In the genomic region with DNA sequence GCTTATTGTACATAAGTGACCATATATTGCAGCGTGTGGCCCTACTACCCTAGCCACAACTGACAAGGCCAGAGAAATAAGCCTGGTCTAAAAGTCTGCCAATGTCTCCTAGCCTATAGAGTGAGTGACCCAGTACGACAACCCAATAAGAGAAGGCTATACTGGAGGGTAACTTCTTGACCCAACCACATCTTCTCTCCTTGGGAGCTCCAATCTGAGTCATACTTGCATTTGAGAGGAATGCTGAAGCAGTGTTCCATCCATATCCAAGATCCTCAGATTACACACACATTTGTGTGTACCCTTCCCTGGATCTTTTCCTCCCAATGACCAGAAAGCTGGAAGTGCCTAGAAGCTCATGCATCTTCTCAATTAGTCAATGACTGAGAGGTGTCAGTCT, we compare ENCODE assay signal across 30 cellular contexts. TPM values are rescaled to one million over a fixed set of nuclear protein-coding genes. Genes with fewer than 3 reads are reported as not detected.
DNase-seq lines count a peak whose midpoint lies in the region; ATAC-seq and TF ChIP-seq lines count a peak whose summit lies in the region.
"Had no signal": no experiment of that assay in that cellular context is flagged by ENCODE, and none has a peak within 500 bp of the region (broad histone marks: within the 10 kb centered on the region; RNA-seq: fewer than 3 reads in every experiment).

No MANE protein-coding gene starts in this region.

- TF ChIP-seq CTCF in HCT116 (IDR thresholded peaks at IDR 0.05 in 2 of 3, conservative IDR thresholded peaks at IDR 0.05 in 1 of 3; ENCODE audit: borderline replicate concordance in 1 of 3, insufficient read depth in 1 of 3, low read depth in 2 of 3, low read length in 2 of 3) (no peak), foreskin fibroblast (IDR thresholded peaks at IDR 0.05; ENCODE audit: low read depth, low read length) (no peak)

- intact Hi-C loops in activated CD4-positive, alpha-beta memory T cell treated with anti-CD3 and anti-CD28 coated beads for 36 hours (cut with micrococcal nuclease), result no loop called here
- intact Hi-C loops in HCT116 (cut with micrococcal nuclease), result no loop called here
- intact Hi-C loops in cardiac septum (cut with DNase I), result no loop called here

- RAD21 ChIA-PET in HCT116 (lab: Charles Lee; ENCODE audit: low non-redundant PET in 1 of 2, low total read pairs in 2 of 2, uncharacterized antibody in 2 of 2, unreplicated experiment in 2 of 2), result no interaction called here

- BruUV-seq in HCT116 (replicated peaks; lab: Mats Ljungman, UMichigan), result no TSS peak

- POLR2A ChIA-PET in activated CD4-positive, alpha-beta memory T cell treated with anti-CD3 and anti-CD28 coated beads, Interleukin-2, amount 10 ng/mL, durations not matched to agents 7 days and 5 days (lab: Charles Lee), result interaction anchor here (1.6 to 9.9 kb wide), 3 partner anchors 11 to 14 kb away, joined by 6 to 145 read pairs (median 7); a partner anchor contains a TSS
- POLR2A ChIA-PET in activated CD4-positive, alpha-beta memory T cell treated with anti-CD3 and anti-CD28 coated beads for 36 hours (lab: Charles Lee), result interaction anchor here (2.4 kb wide), 1 partner anchor 11 kb away, joined by 17 read pairs; a partner anchor contains a TSS
- POLR2A ChIA-PET in HCT116 (lab: Charles Lee), result interaction anchor here (3.8 kb wide), 1 partner anchor 11 kb away, joined by 22 read pairs; a partner anchor contains a TSS

- H3K4me2 ChIP-seq in HCT116 (ENCODE audit: low read length), result no peak overlapping the region
- H3K4me2 ChIP-seq: KMS-11 had no signal

- peak overlapping the region; percentile 63 for H3K27ac Mint-ChIP-seq in activated CD4-positive, alpha-beta memory T cell treated with anti-CD3 and anti-CD28 coated beads, Interleukin-2, amount 10 ng/mL, durations not matched to agents 7 days and 5 days
- H3K27ac Mint-ChIP-seq in activated CD4-positive, alpha-beta memory T cell treated with anti-CD3 and anti-CD28 coated beads for 36 hours, result no peak overlapping the region
- peak overlapping the region; percentile 59 for H3K27ac Mint-ChIP-seq in T-helper 17 cell
- H3K27ac Mint-ChIP-seq in natural killer cell treated with Interleukin-12 subunit alpha and Interleukin-12 subunit beta and Interleukin-15 and Interleukin-18, amount 100 ng/mL, for 72 hours, result peak overlapping the region; percentile 65 to 74
- H3K27ac Mint-ChIP-seq: activated naive CD4-positive, alpha-beta T cell treated with anti-CD3 and anti-CD28 coated beads for 36 hours had no signal

- H3K79me2 ChIP-seq in HCT116 (ENCODE audit: insufficient read depth, low read length), result no peaks in the 10 kb centered on the region

- H3K9me3 Mint-ChIP-seq in activated CD4-positive, alpha-beta memory T cell treated with anti-CD3 and anti-CD28 coated beads, Interleukin-2, amount 10 ng/mL, durations not matched to agents 7 days and 5 days, result peaks cover 11% of the 10 kb centered on the region
- no peaks in the 10 kb centered on the region for H3K9me3 Mint-ChIP-seq in activated CD4-positive, alpha-beta memory T cell treated with anti-CD3 and anti-CD28 coated beads for 36 hours
- H3K9me3 Mint-ChIP-seq in natural killer cell treated with Interleukin-12 subunit alpha and Interleukin-12 subunit beta and Interleukin-15 and Interleukin-18, amount 100 ng/mL, for 72 hours, result no peaks in the 10 kb centered on the region

- no peaks in the 10 kb centered on the region for H3K36me3 ChIP-seq in HCT116 (ENCODE audit: control insufficient read depth in 1 of 2, insufficient read depth in 2 of 2, low read length in 2 of 2)
- H3K36me3 ChIP-seq: breast epithelium, prostate gland, right lobe of liver, thoracic aorta, WERI-Rb-1 had no signal

- CTCF ChIA-PET in activated CD4-positive, alpha-beta memory T cell treated with anti-CD3 and anti-CD28 coated beads, Interleukin-2, amount 10 ng/mL, durations not matched to agents 7 days and 5 days (lab: Charles Lee), result interaction anchor here (1.8 to 4.6 kb wide), 2 partner anchors 11 to 295 kb away, joined by 4 to 31 read pairs; a partner anchor contains a TSS
- CTCF ChIA-PET in activated CD4-positive, alpha-beta memory T cell treated with anti-CD3 and anti-CD28 coated beads for 36 hours (lab: Charles Lee), result interaction anchor here (1.1 to 2.9 kb wide), 2 partner anchors 11 to 59 kb away, joined by 3 to 19 read pairs; a partner anchor contains a TSS
- CTCF ChIA-PET in HCT116 (lab: Charles Lee), result no interaction called here

- no peaks in the 10 kb centered on the region for H3K9me3 ChIP-seq in HCT116 (ENCODE audit: control insufficient read depth in 1 of 2, insufficient read depth in 1 of 2, low read depth in 1 of 2, low read length in 2 of 2)
- no peaks in the 10 kb centered on the region for H3K9me3 ChIP-seq in T-helper 17 cell (ENCODE audit: control insufficient read depth, low read length, poor library complexity, severe bottlenecking)
- H3K9me3 ChIP-seq: breast epithelium, prostate gland, right lobe of liver, thoracic aorta had no signal

- H3K27me3 ChIP-seq in HCT116 (ENCODE audit: insufficient read depth, low read length), result no peaks in the 10 kb centered on the region
- H3K27me3 ChIP-seq: breast epithelium, right lobe of liver had no signal

- no peaks in the 10 kb centered on the region for H3K4me1 ChIP-seq in HCT116 (ENCODE audit: control insufficient read depth in 1 of 2, insufficient read depth in 2 of 2, low read length in 2 of 2)
- H3K4me1 ChIP-seq: breast epithelium, prostate gland, right lobe of liver had no signal

- H3K36me3 Mint-ChIP-seq in activated CD4-positive, alpha-beta memory T cell treated with anti-CD3 and anti-CD28 coated beads, Interleukin-2, amount 10 ng/mL, durations not matched to agents 7 days and 5 days (ENCODE audit: low read depth), result peaks cover 3% of the 10 kb centered on the region
- no peaks in the 10 kb centered on the region for H3K36me3 Mint-ChIP-seq in activated CD4-positive, alpha-beta memory T cell treated with anti-CD3 and anti-CD28 coated beads for 36 hours
- H3K36me3 Mint-ChIP-seq in T-helper 17 cell (ENCODE audit: low read depth), result no peaks in the 10 kb centered on the region
- H3K36me3 Mint-ChIP-seq in natural killer cell treated with Interleukin-12 subunit alpha and Interleukin-12 subunit beta and Interleukin-15 and Interleukin-18, amount 100 ng/mL, for 72 hours, result no peaks in the 10 kb centered on the region

- H3K27ac ChIP-seq in HCT116 (ENCODE audit: low read depth, low read length), result no peak overlapping the region
- H3K27ac ChIP-seq: breast epithelium, epithelial cell of prostate, KMS-11, prostate gland, right lobe of liver, thoracic aorta, WERI-Rb-1 had no signal

- H3K4me3 ChIP-seq in HCT116 (replicated peaks in 1 of 2; ENCODE audit: low read depth in 1 of 2, low read length in 2 of 2) (no peak overlapping the region), foreskin fibroblast (ENCODE audit: low read depth in 1 of 2, low read length in 2 of 2) (no peak overlapping the region)
- H3K4me3 ChIP-seq: breast epithelium, lung, prostate gland, right lobe of liver, thoracic aorta had no signal

- no peak overlapping the region for H2AFZ ChIP-seq in HCT116 (ENCODE audit: low read depth, low read length, poor library complexity, severe bottlenecking)

- H3K4me1 Mint-ChIP-seq in activated CD4-positive, alpha-beta memory T cell treated with anti-CD3 and anti-CD28 coated beads, Interleukin-2, amount 10 ng/mL, durations not matched to agents 7 days and 5 days, result peaks cover 21% of the 10 kb centered on the region
- peaks cover 15% of the 10 kb centered on the region for H3K4me1 Mint-ChIP-seq in activated CD4-positive, alpha-beta memory T cell treated with anti-CD3 and anti-CD28 coated beads for 36 hours (ENCODE audit: low read depth)
- H3K4me1 Mint-ChIP-seq in T-helper 17 cell, result peaks cover 10% of the 10 kb centered on the region
- peaks cover 10 to 11% of the 10 kb centered on the region in 2 donors for H3K4me1 Mint-ChIP-seq in natural killer cell treated with Interleukin-12 subunit alpha and Interleukin-12 subunit beta and Interleukin-15 and Interleukin-18, amount 100 ng/mL, for 72 hours (ENCODE audit: low read depth in 2 of 2)

- TF ChIP-seq POLR2A in HCT116 (IDR thresholded peaks at IDR 0.05; ENCODE audit: borderline replicate concordance, extremely low read depth, insufficient read depth, insufficient read length), result no peak

- H4K20me1 ChIP-seq in HCT116 (ENCODE audit: insufficient read depth), result no peaks in the 10 kb centered on the region

- ATAC-seq in HCT116 (peak; percentile 38; the same call in 1 of the 2 replicates), T-helper 17 cell (no peak)
- ATAC-seq in natural killer cell treated with Interleukin-12 subunit alpha and Interleukin-12 subunit beta and Interleukin-15 and Interleukin-18, amount 100 ng/mL, for 72 hours, result peak in 1 of 2 donors; percentile 11

- TF ChIP-seq RAD21 in HCT116 (IDR thresholded peaks at IDR 0.05; ENCODE audit: low read depth), result no peak

- no peak overlapping the region for H3K4me3 Mint-ChIP-seq in activated CD4-positive, alpha-beta memory T cell treated with anti-CD3 and anti-CD28 coated beads, Interleukin-2, amount 10 ng/mL, durations not matched to agents 7 days and 5 days
- H3K4me3 Mint-ChIP-seq in activated CD4-positive, alpha-beta memory T cell treated with anti-CD3 and anti-CD28 coated beads for 36 hours, result no peak overlapping the region
- no peak overlapping the region for H3K4me3 Mint-ChIP-seq in T-helper 17 cell
- H3K4me3 Mint-ChIP-seq in natural killer cell treated with Interleukin-12 subunit alpha and Interleukin-12 subunit beta and Interleukin-15 and Interleukin-18, amount 100 ng/mL, for 72 hours, result no peak overlapping the region
- H3K4me3 Mint-ChIP-seq: activated naive CD4-positive, alpha-beta T cell treated with anti-CD3 and anti-CD28 coated beads for 36 hours; activated T-helper 1 cell treated with anti-CD3 and anti-CD28 coated beads, Interleukin-12 subunit alpha, Interleukin-12 subunit beta, Interleukin-2, Interleukin-4 antibody, amounts not matched to agents 30 ng/mL and 10 ng/mL and 1 ng/mL, durations not matched to agents 14 hours and 24 hours and 36 hours had no signal

- no peak for DNase-seq in activated CD4-positive, alpha-beta memory T cell treated with anti-CD3 and anti-CD28 coated beads, Interleukin-2, amount 10 ng/mL, durations not matched to agents 7 days and 5 days
- DNase-seq in activated CD4-positive, alpha-beta memory T cell treated with anti-CD3 and anti-CD28 coated beads for 36 hours, result no peak
- no peak for DNase-seq in HCT116 (ENCODE audit: low read depth, low spot score)
- DNase-seq in T-helper 17 cell, result no peak
- no peak for DNase-seq in natural killer cell treated with Interleukin-12 subunit alpha and Interleukin-12 subunit beta and Interleukin-15 and Interleukin-18, amount 100 ng/mL, for 72 hours (ENCODE audit: low spot score)
- DNase-seq in foreskin fibroblast, result no peak
- no peak for DNase-seq in HPDE6-E6E7 (ENCODE audit: extremely low spot score)
- DNase-seq in cardiac septum (ENCODE audit: low spot score), result no peak
- DNase-seq: activated CD8-positive, alpha-beta memory T cell treated with anti-CD3 and anti-CD28 coated beads, Interleukin-2, amount 50 U/mL, for 48 hours; effector CD4-positive, alpha-beta T cell; hypothalamus; left cardiac atrium; NCI-H1436 treated with DMSO at 0.1 percent for 48 hours; NCI-H446; NCI-H748 treated with DMSO at 0.1 percent for 48 hours; occipital lobe; right lobe of liver; stimulated activated CD8-positive, alpha-beta memory T cell treated with anti-CD3 and anti-CD28 coated beads, Interleukin-4, amount 100 ng/mL, for 48 hours; stimulated activated naive CD8-positive, alpha-beta T cell treated with anti-CD3 and anti-CD28 coated beads, Interleukin-15, amount 100 ng/mL, for 72 hours; T1000; WERI-Rb-1 had no signal

- peaks cover 4% of the 10 kb centered on the region; the same call in 1 of the 2 replicates for H3K9me2 ChIP-seq in HCT116 (ENCODE audit: insufficient read depth)

- H3K27me3 Mint-ChIP-seq in activated CD4-positive, alpha-beta memory T cell treated with anti-CD3 and anti-CD28 coated beads, Interleukin-2, amount 10 ng/mL, durations not matched to agents 7 days and 5 days, result no peaks in the 10 kb centered on the region
- no peaks in the 10 kb centered on the region for H3K27me3 Mint-ChIP-seq in activated CD4-positive, alpha-beta memory T cell treated with anti-CD3 and anti-CD28 coated beads for 36 hours
- H3K27me3 Mint-ChIP-seq in T-helper 17 cell, result no peaks in the 10 kb centered on the region
- H3K27me3 Mint-ChIP-seq in natural killer cell treated with Interleukin-12 subunit alpha and Interleukin-12 subunit beta and Interleukin-15 and Interleukin-18, amount 100 ng/mL, for 72 hours, result peaks cover 0 to 3% of the 10 kb centered on the region in 2 donors
- H3K27me3 Mint-ChIP-seq: naive thymus-derived CD4-positive, alpha-beta T cell; stimulated activated naive CD8-positive, alpha-beta T cell treated with anti-CD3 and anti-CD28 coated beads, Interleukin-15, amount 100 ng/mL, for 72 hours had no signal

- no peak overlapping the region for H3K9ac ChIP-seq in HCT116 (ENCODE audit: low read length)
- H3K9ac ChIP-seq: KMS-11 had no signal

RNA-seq across cellular contexts. Expression of a gene that starts 11.3 kb away (rescaled TPM):
- total RNA-seq in activated CD4-positive, alpha-beta memory T cell treated with anti-CD3 and anti-CD28 coated beads, Interleukin-2, amount 10 ng/mL, durations not matched to agents 7 days and 5 days, result 100 to 1,000 TPM; 199 to 201 TPM
- 100 to 1,000 TPM; 115 to 117 TPM for total RNA-seq in activated CD4-positive, alpha-beta memory T cell treated with anti-CD3 and anti-CD28 coated beads for 36 hours
- 131 TPM for total RNA-seq in HCT116 (2021; ENCODE audit: unreplicated experiment)
- 42.6 and 54.3 TPM in 2 replicates for polyA plus RNA-seq in HCT116 (2012)
- 100 to 1,000 TPM; 125 to 151 TPM for total RNA-seq in T-helper 17 cell
- 100 to 1,000 TPM; 131 to 160 TPM for total RNA-seq in natural killer cell treated with Interleukin-12 subunit alpha and Interleukin-12 subunit beta and Interleukin-15 and Interleukin-18, amount 100 ng/mL, for 72 hours
- total RNA-seq in cardiac septum, result 91.3 TPM
